ENCODE assay signal across 11 cellular contexts in the genomic region with DNA sequence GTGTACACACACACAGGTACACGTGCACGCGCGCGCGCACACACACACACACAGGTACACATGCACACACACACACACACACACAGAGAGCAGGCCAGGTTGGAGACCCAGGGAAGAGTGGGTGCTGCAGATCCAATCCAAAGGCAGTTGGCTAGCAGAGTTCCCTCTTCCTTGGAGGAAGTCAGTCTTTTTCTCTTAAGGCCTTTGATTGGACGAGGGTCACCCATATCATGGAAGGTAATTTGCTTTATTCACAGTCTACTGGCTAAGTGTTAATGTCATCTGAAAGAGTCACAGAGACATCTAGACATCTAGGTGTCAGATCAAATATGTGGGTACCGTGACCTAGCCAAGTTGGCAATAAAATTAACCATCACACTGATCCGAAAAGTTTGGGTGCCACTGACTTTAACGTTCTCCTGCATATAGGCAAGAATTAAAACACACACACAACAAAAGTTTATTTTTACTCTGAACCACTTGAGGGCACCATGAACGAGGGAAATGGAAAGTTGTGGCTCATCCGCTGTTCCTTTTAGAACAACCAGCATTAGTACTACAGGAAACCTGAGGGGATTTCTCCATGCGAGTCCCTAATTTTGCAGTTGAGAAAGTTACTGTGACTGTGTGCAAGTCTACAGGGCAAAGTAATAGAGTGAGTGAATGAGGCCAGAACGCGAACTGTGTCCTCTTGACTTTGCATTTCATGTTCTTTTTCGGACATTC.
A peak's percentile ranks its signal among the peaks of the same experiment; 100 is the strongest.
DNase-seq lines count a peak whose midpoint lies in the region; ATAC-seq, FAIRE-seq and TF ChIP-seq lines count a peak whose summit lies in the region.
"Had no signal": no experiment of that assay in that cellular context is flagged by ENCODE, and none has a peak within 500 bp of the region (broad histone marks: within the 10 kb centered on the region; RNA-seq: fewer than 3 reads in every experiment).

No MANE protein-coding gene starts in this region.

- no peaks in the 10 kb centered on the region for H3K27me3 Mint-ChIP-seq in WTC11 (ENCODE audit: low read depth)

- FAIRE-seq in A204.1 (lab: Jason Lieb, UNC), result peak; percentile 87

- DNase-seq in HT-29 (ENCODE audit: low spot score) (peak; percentile 14), WTC11 (ENCODE audit: low spot score) (no peak), iPS-NIHi11 (ENCODE audit: low spot score) (peak; percentile 32), SK-N-DZ (ENCODE audit: low spot score) (no peak), NCI-H1105 (lab: John Stamatoyannopoulos, UW) (no peak)
- DNase-seq: activated CD4-positive, alpha-beta T cell treated with anti-CD3 and anti-CD28 coated beads for 4 hours; DMS79 treated with DMSO at 0.1 percent for 48 hours; natural killer cell had no signal

- H3K4me3 Mint-ChIP-seq in WTC11, result no peak overlapping the region
- H3K4me3 Mint-ChIP-seq: natural killer cell had no signal

- H3K9me3 Mint-ChIP-seq in WTC11, result peaks cover 7% of the 10 kb centered on the region; the same call in 1 of the 2 replicates
- H3K9me3 Mint-ChIP-seq: natural killer cell had no signal

- H3K27ac Mint-ChIP-seq in WTC11, result no peak overlapping the region
- H3K27ac Mint-ChIP-seq: natural killer cell had no signal

- POLR2A ChIA-PET in WTC11 (lab: Charles Lee), result no interaction called here

- H3K36me3 Mint-ChIP-seq in WTC11, result no peaks in the 10 kb centered on the region
- H3K36me3 Mint-ChIP-seq: natural killer cell had no signal

- peaks cover 13% of the 10 kb centered on the region for H3K4me1 Mint-ChIP-seq in WTC11
- H3K4me1 Mint-ChIP-seq: natural killer cell had no signal

- ATAC-seq in WTC11, result peak; percentile 81
- ATAC-seq in GM18868 (IDR thresholded peaks at IDR 0.05; ENCODE audit: unreplicated experiment), result no peak
- no peak for ATAC-seq in GM18858 (IDR thresholded peaks at IDR 0.05; ENCODE audit: unreplicated experiment)
- ATAC-seq: natural killer cell had no signal

- TF ChIP-seq CTCF in WTC11 (IDR thresholded peaks at IDR 0.05), result no peak

- CTCF ChIA-PET in WTC11 (lab: Charles Lee), result no interaction called here

TF ChIP-seq in WTC11, 78 proteins besides CTCF, POLR2A, EP300 and RAD21:
- TF ChIP-seq ELF4 (CRISPR knock-in tag; IDR thresholded peaks at IDR 0.05; ENCODE audit: low read depth) (no peak), ATF3 (CRISPR knock-in tag; conservative IDR thresholded peaks at IDR 0.05) (no peak), SOX15 (CRISPR knock-in tag; IDR thresholded peaks at IDR 0.05) (no peak), FOXJ3 (CRISPR knock-in tag; IDR thresholded peaks at IDR 0.05; ENCODE audit: borderline replicate concordance) (no peak), MYBL2 (CRISPR knock-in tag; IDR thresholded peaks at IDR 0.05) (no peak), E2F1 (CRISPR knock-in tag; IDR thresholded peaks at IDR 0.05) (no peak), ATF6 (CRISPR knock-in tag; IDR thresholded peaks at IDR 0.05) (no peak)

Comparison
In these comparisons a context has a peak if more than half of its experiments do, and no peak if none do; other contexts are left out.
1. DNase-seq: peak in HT-29 (single experiment) and iPS-NIHi11 (single experiment); none in WTC11 (single experiment), SK-N-DZ (single experiment) and NCI-H1105 (single experiment).